13 cellular contexts compared by ENCODE assay signal in genomic region chr18:48843162-48843561, GRCh38.
DNase-seq lines count a peak whose midpoint lies in the region; ATAC-seq and TF ChIP-seq lines count a peak whose summit lies in the region.
"Had no signal": no experiment of that assay in that cellular context is flagged by ENCODE, and none has a peak within 500 bp of the region (broad histone marks: within the 10 kb centered on the region; RNA-seq: fewer than 3 reads in every experiment).

No MANE protein-coding gene starts in this region.

- ATAC-seq in gastrocnemius medialis (no peak), HG03460 (IDR thresholded peaks at IDR 0.05; ENCODE audit: unreplicated experiment) (no peak), GM21786 (IDR thresholded peaks at IDR 0.05; ENCODE audit: unreplicated experiment) (no peak)
- ATAC-seq: PC-3 had no signal

- H3K4me3 ChIP-seq in Peyer's patch (no peak overlapping the region), right atrium auricular region (no peak overlapping the region), gastrocnemius medialis (no peak overlapping the region)

- DNase-seq in T-helper 1 cell (no peak), Peyer's patch (peak in 1 of 3 donors; percentile 46), right atrium auricular region (ENCODE audit: low spot score) (no peak), gastrocnemius medialis (no peak), NCI-H748 (lab: John Stamatoyannopoulos, UW; ENCODE audit: unreplicated experiment) (no peak)
- DNase-seq: 8988T; HFFc6; Kasumi-1; PC-3; stimulated activated CD4-positive, alpha-beta T cell treated with anti-CD3 and anti-CD28 coated beads, Interleukin-4, amount 100 ng/mL, for 1 hour had no signal

- intact Hi-C loops in gastrocnemius medialis (cut with DNase I; ENCODE audit: low total_unique reads): no loop called here

- peaks cover 0 to 23% (median 14%) of the 10 kb centered on the region in 4 donors for H3K4me1 ChIP-seq in Peyer's patch
- peaks cover 0 to 76% of the 10 kb centered on the region in 2 donors for H3K4me1 ChIP-seq in right atrium auricular region
- peaks cover 18 to 32% of the 10 kb centered on the region in 2 donors for H3K4me1 ChIP-seq in gastrocnemius medialis

- peaks cover 42% of the 10 kb centered on the region for H3K4me1 Mint-ChIP-seq in T-helper 1 cell treated with Interleukin-12 subunit alpha and Interleukin-12 subunit beta and Interleukin-4 antibody, amounts not matched to agents 30 μg/mL and 1 μg/mL, for 36 hours (ENCODE audit: low read depth)

- peak overlapping the region; percentile 14 for H3K4me3 Mint-ChIP-seq in T-helper 1 cell treated with Interleukin-12 subunit alpha and Interleukin-12 subunit beta and Interleukin-4 antibody, amounts not matched to agents 30 μg/mL and 1 μg/mL, for 36 hours
- H3K4me3 Mint-ChIP-seq: HFFc6 had no signal

- H3K36me3 ChIP-seq in Peyer's patch (no peaks in the 10 kb centered on the region), right atrium auricular region (no peaks in the 10 kb centered on the region), gastrocnemius medialis (no peaks in the 10 kb centered on the region)

- peaks cover 6% of the 10 kb centered on the region for H3K36me3 Mint-ChIP-seq in T-helper 1 cell treated with Interleukin-12 subunit alpha and Interleukin-12 subunit beta and Interleukin-4 antibody, amounts not matched to agents 30 μg/mL and 1 μg/mL, for 36 hours (ENCODE audit: low read depth)

- TF ChIP-seq POLR2A in Peyer's patch (IDR thresholded peaks at IDR 0.05) (no peak), gastrocnemius medialis (IDR thresholded peaks at IDR 0.05) (no peak)

- H3K27ac ChIP-seq in Peyer's patch: peak overlapping the region; percentile 23 to 81 (median 72)
- H3K27ac ChIP-seq in right atrium auricular region: peak overlapping the region; percentile 15 to 58
- H3K27ac ChIP-seq in gastrocnemius medialis: peak overlapping the region in 3 of 4 donors; percentile 64 to 74 (median 69)

- H3K9me3 Mint-ChIP-seq in T-helper 1 cell treated with Interleukin-12 subunit alpha and Interleukin-12 subunit beta and Interleukin-4 antibody, amounts not matched to agents 30 μg/mL and 1 μg/mL, for 36 hours: peaks cover 6% of the 10 kb centered on the region
- H3K9me3 Mint-ChIP-seq: HFFc6 had no signal

- H3K27ac Mint-ChIP-seq in T-helper 1 cell treated with Interleukin-12 subunit alpha and Interleukin-12 subunit beta and Interleukin-4 antibody, amounts not matched to agents 30 μg/mL and 1 μg/mL, for 36 hours: peak overlapping the region; percentile 50
- H3K27ac Mint-ChIP-seq: HFFc6 had no signal

- no peak for TF ChIP-seq CTCF in Peyer's patch (IDR thresholded peaks at IDR 0.05)
- no peak for TF ChIP-seq CTCF in right atrium auricular region (IDR thresholded peaks at IDR 0.05)
- no peak for TF ChIP-seq CTCF in gastrocnemius medialis (IDR thresholded peaks at IDR 0.05 in 4 of 5, conservative IDR thresholded peaks at IDR 0.05 in 1 of 5)

- in situ Hi-C loops in gastrocnemius medialis (cut with MboI; ENCODE audit: low sequenced_read_pairs in 4 of 4): no loop called here

- H3K27me3 ChIP-seq in Peyer's patch: no peaks in the 10 kb centered on the region
- no peaks in the 10 kb centered on the region for H3K27me3 ChIP-seq in right atrium auricular region
- no peaks in the 10 kb centered on the region for H3K27me3 ChIP-seq in gastrocnemius medialis

- H3K9me3 ChIP-seq in Peyer's patch (no peaks in the 10 kb centered on the region), right atrium auricular region (no peaks in the 10 kb centered on the region), gastrocnemius medialis (no peaks in the 10 kb centered on the region)

- H3K27me3 Mint-ChIP-seq in T-helper 1 cell treated with Interleukin-12 subunit alpha and Interleukin-12 subunit beta and Interleukin-4 antibody, amounts not matched to agents 30 μg/mL and 1 μg/mL, for 36 hours (ENCODE audit: low read depth): peaks cover 4% of the 10 kb centered on the region
